Comparison of ENCODE assay signal across 18 cellular contexts in genomic region chr4:141427726-141428296, GRCh38.
DNase-seq lines count a peak whose midpoint lies in the region; ATAC-seq and TF ChIP-seq lines count a peak whose summit lies in the region.
"Had no signal": no experiment of that assay in that cellular context is flagged by ENCODE, and none has a peak within 500 bp of the region (broad histone marks: within the 10 kb centered on the region; RNA-seq: fewer than 3 reads in every experiment).

No MANE protein-coding gene starts in this region.

- ATAC-seq in heart left ventricle = peak; percentile 11 to 59 (median 34)
- no peak for ATAC-seq in right cardiac atrium
- ATAC-seq: Panc1 had no signal

- WGBS in heart left ventricle, 4 donors = 25 to 32% (median 30%) methylated on average over 4 of the region's 4 CpGs
- 43% methylated on average over 4 of the region's 4 CpGs for WGBS in right cardiac atrium

- H3K27me3 ChIP-seq in heart left ventricle (no peaks in the 10 kb centered on the region), right cardiac atrium (ENCODE audit: control insufficient read depth, insufficient read depth) (no peaks in the 10 kb centered on the region)
- H3K27me3 ChIP-seq: SJSA1 had no signal

- intact Hi-C loops in heart left ventricle (cut with DNase I) (no loop called here), right cardiac atrium (cut with DNase I) (no loop called here)

- no peaks in the 10 kb centered on the region for H3K36me3 ChIP-seq in heart left ventricle
- H3K36me3 ChIP-seq: SJSA1 had no signal

- no peak for TF ChIP-seq POLR2A in heart left ventricle (IDR thresholded peaks at IDR 0.05)

- H3K4me3 ChIP-seq in heart left ventricle = no peak overlapping the region
- no peak overlapping the region for H3K4me3 ChIP-seq in right cardiac atrium (ENCODE audit: low read length)
- no peak overlapping the region for H3K4me3 ChIP-seq in epithelial cell of esophagus (ENCODE audit: low read length)
- H3K4me3 ChIP-seq: SJSA1 had no signal

- H3K27ac ChIP-seq in heart left ventricle = peak overlapping the region in 4 of 12 donors; percentile 24 to 55 (median 28)
- no peak overlapping the region for H3K27ac ChIP-seq in right cardiac atrium (ENCODE audit: low read length)
- H3K27ac ChIP-seq: SJSA1 had no signal

- DNase-seq in heart left ventricle (no peak), right cardiac atrium (no peak), LHCN-M2 (ENCODE audit: low read depth) (peak; percentile 15), epithelial cell of esophagus (ENCODE audit: low read depth) (peak; percentile 11), kidney tubule cell (ENCODE audit: low spot score) (peak; percentile 30), T-helper 2 cell (no peak), DMS79 treated with DMSO at 0.1 percent for 48 hours (lab: John Stamatoyannopoulos, UW) (no peak)
- DNase-seq in stimulated activated CD4-positive, alpha-beta T cell treated with anti-CD3 and anti-CD28 coated beads, Interleukin-12 subunit alpha, Interleukin-12 subunit beta, amount 100 ng/mL, for 4 hours = no peak
- DNase-seq: GF-D8; NCI-H1105; NCI-H2081; NCI-H2171; NCI-H345; NCI-H524; NCI-H774; NK-92 treated with Interleukin-12 subunit alpha and Interleukin-12 subunit beta, amount 100 ng/mL, for 24 hours had no signal

- H3K4me1 ChIP-seq in heart left ventricle (peaks cover 0 to 17% (median 0%) of the 10 kb centered on the region in 12 donors), right cardiac atrium (ENCODE audit: control insufficient read depth, insufficient read depth, low read length) (peaks cover 1% of the 10 kb centered on the region)
- H3K4me1 ChIP-seq: SJSA1 had no signal

- H3K9me3 ChIP-seq in heart left ventricle = no peaks in the 10 kb centered on the region
- no peaks in the 10 kb centered on the region for H3K9me3 ChIP-seq in right cardiac atrium (ENCODE audit: control insufficient read depth, low read length)
- H3K9me3 ChIP-seq: SJSA1 had no signal

- TF ChIP-seq CTCF in heart left ventricle (IDR thresholded peaks at IDR 0.05) (no peak), epithelial cell of esophagus (IDR thresholded peaks at IDR 0.05; ENCODE audit: insufficient read depth, low read depth, low read length, missing control alignments) (no peak)

Comparison
In these comparisons a context has a peak if more than half of its experiments do, and no peak if none do; other contexts are left out.
1. ATAC-seq: peak in heart left ventricle (4 of 4); none in right cardiac atrium (0 of 2).
2. DNase-seq: peak in LHCN-M2 (single experiment), epithelial cell of esophagus (single experiment) and kidney tubule cell (single experiment); none in heart left ventricle (0 of 5), right cardiac atrium (0 of 3), T-helper 2 cell (0 of 5), stimulated activated CD4-positive, alpha-beta T cell treated with anti-CD3 and anti-CD28 coated beads, Interleukin-12 subunit alpha, Interleukin-12 subunit beta, amount 100 ng/mL, for 4 hours (single experiment) and DMS79 treated with DMSO at 0.1 percent for 48 hours (single experiment).